11 cellular contexts compared by ENCODE assay signal in genomic region chr16:239948-240277, GRCh38. TPM values are rescaled to one million over a fixed set of nuclear protein-coding genes. Genes with fewer than 3 reads are reported as not detected.
A peak's percentile ranks its signal among the peaks of the same experiment; 100 is the strongest.
DNase-seq lines count a peak whose midpoint lies in the region; ATAC-seq, FAIRE-seq and TF ChIP-seq lines count a peak whose summit lies in the region.
"Had no signal": no experiment of that assay in that cellular context is flagged by ENCODE, and none has a peak within 500 bp of the region (broad histone marks: within the 10 kb centered on the region; RNA-seq: fewer than 3 reads in every experiment).

No MANE protein-coding gene starts in this region.

- no peaks in the 10 kb centered on the region for H3K36me3 ChIP-seq in bronchial epithelial cell (ENCODE audit: control insufficient read depth, insufficient read depth, low read length)
- H3K36me3 ChIP-seq in skeletal muscle tissue (ENCODE audit: control insufficient read depth in 3 of 3, insufficient read depth in 3 of 3, low read length in 3 of 3) = peaks cover 0 to 2% (median 0%) of the 10 kb centered on the region in 3 donors

- H3K4me3 ChIP-seq in bronchial epithelial cell (ENCODE audit: low read depth, low read length) (no peak overlapping the region), skeletal muscle tissue (ENCODE audit: low read length in 3 of 3) (no peak overlapping the region)

- FAIRE-seq in bronchial epithelial cell (lab: Jason Lieb, UNC) = peak; percentile 23
- FAIRE-seq: GM18507 had no signal

- in situ Hi-C loops in GM13976 (cut with MboI; ENCODE audit: low sequenced_read_pairs, unreplicated experiment) = no loop called here

- H3K9ac ChIP-seq in skeletal muscle tissue (ENCODE audit: low read depth in 1 of 3, low read length in 3 of 3) = peak overlapping the region in 1 of 3 donors; percentile 28

- no peaks in the 10 kb centered on the region for H3K9me3 ChIP-seq in skeletal muscle tissue (ENCODE audit: control insufficient read depth in 3 of 3, low read length in 3 of 3)

- H3K27me3 ChIP-seq in bronchial epithelial cell (ENCODE audit: control insufficient read depth, insufficient read depth, low read length) (no peaks in the 10 kb centered on the region), layer of hippocampus (ENCODE audit: control insufficient read depth, insufficient read depth, low read length) (no peaks in the 10 kb centered on the region), skeletal muscle tissue (ENCODE audit: control insufficient read depth in 3 of 3, insufficient read depth in 3 of 3, low read length in 3 of 3) (no peaks in the 10 kb centered on the region)

- TF ChIP-seq CTCF in GM13976 (IDR thresholded peaks at IDR 0.05; ENCODE audit: borderline replicate concordance, control extremely low read depth, extremely low read depth, insufficient read depth, missing control alignments) = no peak
- no peak for TF ChIP-seq CTCF in bronchial epithelial cell (IDR thresholded peaks at IDR 0.05; ENCODE audit: insufficient read depth, low read length, severe bottlenecking)

- DNase-seq in GM13976 (ENCODE audit: low spot score) (peak; percentile 38), bronchial epithelial cell (ENCODE audit: low read depth) (no peak), HUDEP-2 (lab: John Stamatoyannopoulos, UW; ENCODE audit: unreplicated experiment in 76 of 76) (no peak)
- no peak for DNase-seq in activated CD4-positive, alpha-beta T cell treated with anti-CD3 and anti-CD28 coated beads, Interleukin-2, amount 50 U/mL, for 48 hours
- DNase-seq: stimulated activated naive CD4-positive, alpha-beta T cell treated with Interleukin-2 at 50 U/mL for 16 hours had no signal

- H3K27ac ChIP-seq in layer of hippocampus (ENCODE audit: low read depth, low read length) = peak overlapping the region; percentile 74
- peak overlapping the region; percentile 32 for H3K27ac ChIP-seq in skeletal muscle tissue (ENCODE audit: low read depth, low read length)

- ATAC-seq in GM18502 (IDR thresholded peaks at IDR 0.05; ENCODE audit: poor library complexity, unreplicated experiment) (no peak), HG03439 (IDR thresholded peaks at IDR 0.05; ENCODE audit: unreplicated experiment) (no peak)

- H3K4me1 ChIP-seq in skeletal muscle tissue (ENCODE audit: control insufficient read depth in 3 of 3, insufficient read depth in 3 of 3, low read length in 3 of 3) = peaks cover 19 to 39% (median 35%) of the 10 kb centered on the region in 3 donors

RNA-seq across cellular contexts. Expression of gene FAM234A, which starts 5.3 kb away (rescaled TPM):
- 11.3 and 39.3 TPM in 2 replicates for total RNA-seq in bronchial epithelial cell
- 23.5 TPM for total RNA-seq in skeletal muscle tissue

RNA-seq across cellular contexts. Expression of gene LUC7L, which starts 10.7 kb away (rescaled TPM):
- 28.5 and 29.5 TPM in 2 replicates for total RNA-seq in bronchial epithelial cell
- total RNA-seq in skeletal muscle tissue = 38.1 TPM

RNA-seq across cellular contexts. Expression of gene RGS11, which starts 35.8 kb away (rescaled TPM):
- 0.26 TPM in 1 of 2 replicates, not detected in the other for total RNA-seq in bronchial epithelial cell
- 0.52 TPM for total RNA-seq in skeletal muscle tissue
- total RNA-seq: RPMI7951 had no signal

RNA-seq across cellular contexts. Expression of gene ARHGDIG, which starts 40.5 kb away (rescaled TPM):
- total RNA-seq in bronchial epithelial cell = 0.51 TPM in 1 of 2 replicates, not detected in the other
- total RNA-seq in skeletal muscle tissue = 1.0 TPM
- total RNA-seq: RPMI7951 had no signal

RNA-seq across cellular contexts. Expression of gene PDIA2, which starts 43.1 kb away (rescaled TPM):
- total RNA-seq in bronchial epithelial cell = under 0.01 TPM in 1 of 2 replicates, not detected in the other
- under 0.01 TPM for total RNA-seq in skeletal muscle tissue
